In the genomic region with DNA sequence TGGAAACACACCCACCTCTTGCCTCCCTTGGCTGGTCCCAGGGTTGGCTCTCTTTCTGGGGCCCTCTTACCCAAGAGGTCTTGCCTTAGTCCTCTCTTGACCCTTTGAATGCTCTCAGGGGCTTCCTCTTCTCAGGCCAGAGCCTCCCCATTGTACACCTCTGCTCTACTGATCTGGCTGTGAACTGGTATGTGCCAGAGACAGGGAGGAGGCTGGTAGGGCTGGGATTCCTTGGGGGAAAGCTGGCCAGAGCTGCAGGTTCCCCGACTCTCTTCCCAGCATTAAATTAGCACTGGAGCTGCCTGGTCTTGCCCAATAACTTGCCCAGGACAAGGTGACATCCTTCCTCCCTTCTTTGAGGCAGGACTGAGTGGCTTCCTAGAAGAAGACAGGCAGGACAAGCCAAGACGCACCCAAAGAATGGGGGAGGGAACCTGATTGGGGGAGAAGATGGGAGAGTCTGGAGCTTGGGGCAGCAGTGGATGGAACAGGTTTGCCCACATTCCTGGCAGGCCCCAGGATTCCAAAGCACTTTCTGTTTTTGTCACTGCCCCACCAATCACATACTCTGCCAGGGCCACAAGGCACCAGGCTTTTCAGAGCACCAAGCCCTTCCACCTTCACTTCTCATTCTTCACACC, we compare ENCODE assay signal across 18 cellular contexts. TPM values are rescaled to one million over a fixed set of nuclear protein-coding genes. Genes with fewer than 3 reads are reported as not detected.
A peak's percentile ranks its signal among the peaks of the same experiment; 100 is the strongest.
DNase-seq lines count a peak whose midpoint lies in the region; ATAC-seq and TF ChIP-seq lines count a peak whose summit lies in the region.
"Had no signal": no experiment of that assay in that cellular context is flagged by ENCODE, and none has a peak within 500 bp of the region (broad histone marks: within the 10 kb centered on the region; RNA-seq: fewer than 3 reads in every experiment).

No MANE protein-coding gene starts in this region.

- POLR2A ChIA-PET in HCT116 (lab: Charles Lee), result interaction anchor here (2.3 kb wide), 1 partner anchor 23 kb away, joined by 8 read pairs; no protein-coding TSS in a partner anchor

- H3K9me3 ChIP-seq in HCT116 (ENCODE audit: control insufficient read depth in 1 of 2, insufficient read depth in 1 of 2, low read depth in 1 of 2, low read length in 2 of 2), result peaks cover 5 to 11% of the 10 kb centered on the region in 2 experiments; a peak in 2 of 4 replicates
- peaks cover 9% of the 10 kb centered on the region for H3K9me3 ChIP-seq in mammary epithelial cell (replicated peaks; ENCODE audit: insufficient read depth, low read length)
- H3K9me3 ChIP-seq in stomach, result peaks cover 2 to 12% (median 10%) of the 10 kb centered on the region in 4 donors

- H3K36me3 Mint-ChIP-seq in activated T-helper 17 cell treated with anti-CD3 and anti-CD28 coated beads, Interleukin-2, amount 50 U/mL, for 72 hours (ENCODE audit: low read depth), result no peaks in the 10 kb centered on the region

- TSS peak; percentile 82 for BruUV-seq in HCT116 (replicated peaks; lab: Mats Ljungman, UMichigan)
- BruUV-seq in mammary epithelial cell (replicated peaks; lab: Mats Ljungman, UMichigan), result TSS peak; percentile 81

- CTCF ChIA-PET in HCT116 (lab: Charles Lee), result no interaction called here
- CTCF ChIA-PET in mammary epithelial cell (lab: Charles Lee; ENCODE audit: low non-redundant PET), result interaction anchor here (0.6 kb wide), 1 partner anchor 24 kb away, joined by 4 read pairs; no protein-coding TSS in a partner anchor

- WGBS in mammary epithelial cell (ENCODE audit: low coverage, missing lambda C conversion rate), result 0% methylated on average over 2 of the region's 2 CpGs
- 29 to 66% (median 61%) methylated on average over 2 of the region's 2 CpGs for WGBS in stomach, 5 donors

- H3K79me2 ChIP-seq in HCT116 (ENCODE audit: insufficient read depth, low read length) (no peaks in the 10 kb centered on the region), mammary epithelial cell (ENCODE audit: insufficient read depth, low read length) (no peaks in the 10 kb centered on the region)

- H3K27me3 ChIP-seq in HCT116 (ENCODE audit: insufficient read depth, low read length), result no peaks in the 10 kb centered on the region
- H3K27me3 ChIP-seq in mammary epithelial cell (ENCODE audit: insufficient read depth, low read length), result no peaks in the 10 kb centered on the region
- H3K27me3 ChIP-seq in stomach, result no peaks in the 10 kb centered on the region
- H3K27me3 ChIP-seq: cardiac muscle cell had no signal

- dilution Hi-C loops in mammary epithelial cell (cut with HindIII; ENCODE audit: low sequenced_read_pairs), result no loop called here

- peaks cover 5% of the 10 kb centered on the region for H3K9me3 Mint-ChIP-seq in activated T-helper 17 cell treated with anti-CD3 and anti-CD28 coated beads, Interleukin-2, amount 50 U/mL, for 72 hours

- H3K4me1 ChIP-seq in HCT116 (ENCODE audit: control insufficient read depth in 1 of 2, insufficient read depth in 2 of 2, low read length in 2 of 2) (peaks cover 37 to 71% of the 10 kb centered on the region in 2 experiments), mammary epithelial cell (ENCODE audit: insufficient read depth, low read length) (peaks cover 55% of the 10 kb centered on the region), stomach (peaks cover 14 to 28% (median 21%) of the 10 kb centered on the region in 4 donors)

- H3K27me3 Mint-ChIP-seq in activated T-helper 17 cell treated with anti-CD3 and anti-CD28 coated beads, Interleukin-2, amount 50 U/mL, for 72 hours, result no peaks in the 10 kb centered on the region

- H3K4me1 Mint-ChIP-seq in activated T-helper 17 cell treated with anti-CD3 and anti-CD28 coated beads, Interleukin-2, amount 50 U/mL, for 72 hours, result peaks cover 4% of the 10 kb centered on the region
- H3K4me1 Mint-ChIP-seq: activated CD4-positive, alpha-beta T cell treated with anti-CD3 and anti-CD28 coated beads, Interleukin-2, amount 10 ng/mL, durations not matched to agents 7 days and 5 days had no signal

- H2AFZ ChIP-seq in HCT116 (ENCODE audit: low read depth, low read length, poor library complexity, severe bottlenecking), result no peak overlapping the region
- H2AFZ ChIP-seq in mammary epithelial cell (ENCODE audit: low read depth, low read length), result no peak overlapping the region

- H3K27ac ChIP-seq in HCT116 (ENCODE audit: low read depth, low read length) (peak overlapping the region; percentile 70), mammary epithelial cell (ENCODE audit: insufficient read depth, low read depth, low read length) (peak overlapping the region; percentile 79), stomach (peak overlapping the region in 4 of 5 donors; percentile 10 to 73 (median 60))
- H3K27ac ChIP-seq: cardiac muscle cell had no signal

- peak; percentile 37 for TF ChIP-seq RAD21 in HCT116 (IDR thresholded peaks at IDR 0.05; ENCODE audit: low read depth)

- DNase-seq in HCT116 (ENCODE audit: low read depth, low spot score), result peak; percentile 69
- peak; percentile 95 for DNase-seq in mammary epithelial cell
- DNase-seq in left colon, result no peak
- DNase-seq in stomach, result peak; percentile 81
- DNase-seq in posterior vena cava (ENCODE audit: low spot score), result no peak
- no peak for DNase-seq in SK-N-DZ (ENCODE audit: low spot score)
- DNase-seq: activated CD4-positive, alpha-beta T cell treated with anti-CD3 and anti-CD28 coated beads, Interleukin-2, amount 10 ng/mL, durations not matched to agents 7 days and 5 days; activated naive CD8-positive, alpha-beta T cell treated with anti-CD3 and anti-CD28 coated beads, Interleukin-2, amount 10 ng/mL, durations not matched to agents 7 days and 5 days; activated T-cell treated with anti-CD3 and anti-CD28 coated beads, Interleukin-2, amount 50 U/mL, for 4 hours; NCI-H1092; NK-92 treated with Interleukin-12 subunit alpha and Interleukin-12 subunit beta, amount 100 ng/mL, for 24 hours; nucleus accumbens; SHP77 treated with DMSO at 0.1 percent for 48 hours; small intestine had no signal

- intact Hi-C loops in HCT116 (cut with micrococcal nuclease) (loop anchor here (2.0 kb wide), 1 partner anchor 23 kb away; no protein-coding TSS in a partner anchor), mammary epithelial cell (cut with micrococcal nuclease) (loop anchor here (1.0 kb wide), 4 partner anchors 24 to 50 kb away; a partner anchor contains a TSS), left colon (cut with DNase I, micrococcal nuclease) (no loop called here), stomach (cut with DNase I; ENCODE audit: low total_unique reads) (no loop called here), posterior vena cava (cut with DNase I) (no loop called here)

- TF ChIP-seq CTCF in HCT116 (IDR thresholded peaks at IDR 0.05 in 2 of 3, conservative IDR thresholded peaks at IDR 0.05 in 1 of 3; ENCODE audit: borderline replicate concordance in 1 of 3, insufficient read depth in 1 of 3, low read depth in 2 of 3, low read length in 2 of 3), result no peak
- no peak for TF ChIP-seq CTCF in mammary epithelial cell (conservative IDR thresholded peaks at IDR 0.05 in 1 of 2, IDR thresholded peaks at IDR 0.05 in 1 of 2; ENCODE audit: extremely low read depth in 1 of 2, insufficient read depth in 1 of 2, low read depth in 1 of 2, low read length in 2 of 2)
- TF ChIP-seq CTCF in stomach (IDR thresholded peaks at IDR 0.05), result no peak

- RAD21 ChIA-PET in HCT116 (lab: Charles Lee; ENCODE audit: low non-redundant PET in 1 of 2, low total read pairs in 2 of 2, uncharacterized antibody in 2 of 2, unreplicated experiment in 2 of 2), result no interaction called here

- no peaks in the 10 kb centered on the region for H3K36me3 ChIP-seq in HCT116 (ENCODE audit: control insufficient read depth in 1 of 2, insufficient read depth in 2 of 2, low read length in 2 of 2)
- H3K36me3 ChIP-seq in mammary epithelial cell (ENCODE audit: insufficient read depth, low read length), result no peaks in the 10 kb centered on the region
- no peaks in the 10 kb centered on the region for H3K36me3 ChIP-seq in stomach
- H3K36me3 ChIP-seq: cardiac muscle cell had no signal

- no peak overlapping the region for H3K4me3 Mint-ChIP-seq in activated T-helper 17 cell treated with anti-CD3 and anti-CD28 coated beads, Interleukin-2, amount 50 U/mL, for 72 hours
- H3K4me3 Mint-ChIP-seq: activated CD4-positive, alpha-beta T cell treated with anti-CD3 and anti-CD28 coated beads, Interleukin-2, amount 10 ng/mL, durations not matched to agents 7 days and 5 days; activated naive CD8-positive, alpha-beta T cell treated with anti-CD3 and anti-CD28 coated beads, Interleukin-2, amount 10 ng/mL, durations not matched to agents 7 days and 5 days; activated T-cell treated with anti-CD3 and anti-CD28 coated beads, Interleukin-2, amount 50 U/mL, for 4 hours; IgD-negative memory B cell had no signal

- H3K9me2 ChIP-seq in HCT116 (ENCODE audit: insufficient read depth), result no peaks in the 10 kb centered on the region

- H3K4me2 ChIP-seq in HCT116 (ENCODE audit: low read length) (peak overlapping the region; percentile 79), mammary epithelial cell (ENCODE audit: insufficient read depth, low read depth, low read length) (peak overlapping the region; percentile 66)

- TF ChIP-seq POLR2A in HCT116 (IDR thresholded peaks at IDR 0.05; ENCODE audit: borderline replicate concordance, extremely low read depth, insufficient read depth, insufficient read length) (no peak), stomach (IDR thresholded peaks at IDR 0.05) (no peak)

- ATAC-seq in HCT116 (peak; percentile 88), left colon (peak; percentile 19), HG03565 (IDR thresholded peaks at IDR 0.05; ENCODE audit: unreplicated experiment) (no peak)
- ATAC-seq in activated T-helper 17 cell treated with anti-CD3 and anti-CD28 coated beads, Interleukin-2, amount 50 U/mL, for 72 hours (replicated peaks), result no peak
- ATAC-seq: activated T-cell treated with anti-CD3 and anti-CD28 coated beads, Interleukin-2, amount 50 U/mL, for 4 hours had no signal

- no peak for TF ChIP-seq EP300 in stomach (IDR thresholded peaks at IDR 0.05)

- in situ Hi-C loops in mammary epithelial cell (cut with MboI; ENCODE audit: low sequenced_read_pairs in 2 of 2), result no loop called here

- H3K4me3 ChIP-seq in HCT116 (replicated peaks in 1 of 2; ENCODE audit: low read depth in 1 of 2, low read length in 2 of 2), result peak overlapping the region in 1 of 2 experiments; percentile 43; a peak in 2 of 4 replicates
- no peak overlapping the region for H3K4me3 ChIP-seq in mammary epithelial cell (replicated peaks in 1 of 3; ENCODE audit: insufficient read depth in 1 of 3, low read depth in 2 of 3, low read length in 3 of 3)
- no peak overlapping the region for H3K4me3 ChIP-seq in stomach
- H3K4me3 ChIP-seq: cardiac muscle cell had no signal

- H4K20me1 ChIP-seq in HCT116 (ENCODE audit: insufficient read depth) (no peaks in the 10 kb centered on the region), mammary epithelial cell (ENCODE audit: insufficient read depth, low read length) (no peaks in the 10 kb centered on the region)

- peak overlapping the region; percentile 39 for H3K9ac ChIP-seq in HCT116 (ENCODE audit: low read length)
- H3K9ac ChIP-seq in mammary epithelial cell (ENCODE audit: insufficient read depth, low read length), result peak overlapping the region; percentile 34

- H3K27ac Mint-ChIP-seq in activated T-helper 17 cell treated with anti-CD3 and anti-CD28 coated beads, Interleukin-2, amount 50 U/mL, for 72 hours, result no peak overlapping the region
- H3K27ac Mint-ChIP-seq: activated CD4-positive, alpha-beta T cell treated with anti-CD3 and anti-CD28 coated beads, Interleukin-2, amount 10 ng/mL, durations not matched to agents 7 days and 5 days; activated naive CD8-positive, alpha-beta T cell treated with anti-CD3 and anti-CD28 coated beads, Interleukin-2, amount 10 ng/mL, durations not matched to agents 7 days and 5 days; IgD-negative memory B cell had no signal

RNA-seq across cellular contexts. Expression of a gene that starts 37.2 kb away (rescaled TPM):
- total RNA-seq in HCT116 (2021; ENCODE audit: unreplicated experiment) (7.8 TPM), mammary epithelial cell (100 to 1,000 TPM in 1 of 2 donors, 10 to 100 TPM in 1; 54.8 to 140 TPM), left colon (1 to 10 TPM; 4.1 to 5.8 TPM), stomach (100 to 1,000 TPM in 1 of 5 donors, 10 to 100 TPM in 3, 1 to 10 TPM in 1; 2.6 to 152 (median 38.4) TPM), posterior vena cava (1 to 10 TPM; 8.3 to 9.5 TPM)
- 4.3 and 6.8 TPM in 2 replicates for polyA plus RNA-seq in HCT116 (2012)
- polyA plus RNA-seq in mammary epithelial cell (27.5 TPM), stomach (10 to 100 TPM in 2 of 3 donors, 1 to 10 TPM in 1; 8.6 to 22.5 (median 13.5) TPM)
- polyA minus RNA-seq in mammary epithelial cell, result 24.0 TPM
- 5.2 and 9.1 TPM in 2 replicates for polyA plus RNA-seq in SK-N-DZ (2014; cell fraction: cytosol; rRNA removed)
- polyA plus RNA-seq in SK-N-DZ (2014; cell fraction: nucleus; rRNA removed), result 3.8 and 5.3 TPM in 2 replicates
- 1 to 10 TPM; 2.1 to 3.7 TPM for total RNA-seq in activated T-helper 17 cell treated with anti-CD3 and anti-CD28 coated beads, Interleukin-2, amount 50 U/mL, for 72 hours

Comparison
In these comparisons a context has a peak if more than half of its experiments do, and no peak if none do; other contexts are left out.
1. ATAC-seq: peak in HCT116 (single experiment) and left colon (single experiment); none in HG03565 (single experiment) and activated T-helper 17 cell treated with anti-CD3 and anti-CD28 coated beads, Interleukin-2, amount 50 U/mL, for 72 hours (single experiment).
2. DNase-seq: peak in HCT116 (single experiment), mammary epithelial cell (single experiment) and stomach (single experiment); none in left colon (0 of 2), posterior vena cava (single experiment) and SK-N-DZ (single experiment).
3. intact Hi-C loops: an anchor here in HCT116 (2.0 kb wide) and mammary epithelial cell (1.0 kb wide); none called in left colon, stomach and posterior vena cava.
4. Peak in every context shown above with its lines, with median percentiles within 50 percentile points of each other: H3K27ac ChIP-seq.